In the genomic region with DNA sequence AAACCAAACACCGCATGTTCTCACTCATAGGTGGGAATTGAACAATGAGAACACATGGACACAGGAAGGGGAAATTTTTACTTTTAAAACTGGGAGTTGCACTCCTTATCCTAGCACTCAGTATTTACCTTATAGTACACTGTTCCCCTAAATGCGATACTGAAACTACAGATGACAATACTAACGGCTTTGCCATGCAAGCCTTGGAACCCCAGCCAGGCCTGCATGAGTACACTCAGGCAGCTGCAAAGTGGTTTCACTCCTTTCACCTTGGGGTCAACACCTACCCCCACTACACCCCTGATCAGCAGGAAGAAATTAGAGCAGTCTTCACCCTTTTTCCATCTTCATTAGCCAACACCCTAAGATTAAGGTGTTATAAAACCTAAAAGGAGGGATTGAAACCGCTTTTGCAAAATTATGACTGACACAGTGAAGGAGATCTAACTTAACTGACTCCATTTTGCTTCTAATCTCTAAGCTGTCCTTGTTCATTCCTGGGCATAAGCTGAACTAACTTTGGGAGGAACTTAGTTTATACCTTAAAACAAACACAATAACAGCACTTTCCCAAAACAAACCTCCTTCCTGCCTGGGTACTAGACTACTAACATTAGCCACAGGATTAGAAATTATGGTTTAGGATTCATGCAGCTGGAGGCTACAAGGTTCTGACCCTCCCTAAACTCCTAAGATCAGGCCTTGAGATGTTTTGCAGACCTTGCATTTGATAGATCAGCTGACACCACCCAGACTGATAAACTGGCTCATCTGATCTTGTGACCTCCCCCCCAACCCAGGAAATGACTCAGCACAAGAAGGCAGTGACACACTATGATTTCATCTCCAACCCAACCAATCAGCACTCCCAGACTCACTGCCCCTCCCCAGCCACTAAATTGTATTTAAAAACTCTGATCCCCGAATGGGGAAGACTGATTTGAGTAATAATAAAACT, we compare ENCODE assay signal across 1 cellular context.
TF ChIP-seq lines count a peak whose summit lies in the region.

No MANE protein-coding gene starts in this region.

TF ChIP-seq in K562, 482 proteins besides CTCF, POLR2A, EP300 and RAD21 (continued from another document and continues in another):
- TF ChIP-seq HDAC8 (tag; IDR thresholded peaks at IDR 0.05) (peak; percentile 97), TAL1 (IDR thresholded peaks at IDR 0.05) (0 out of 2 replicates have a peak, but pooled peaks have one; percentile 12), TOE1 (IDR thresholded peaks at IDR 0.05; ENCODE audit: borderline replicate concordance) (peak; percentile 87), TOE1 (CRISPR knock-in tag; IDR thresholded peaks at IDR 0.05; ENCODE audit: borderline replicate concordance, low read depth) (no peak), JUN (IDR thresholded peaks at IDR 0.05; ENCODE audit: borderline replicate concordance, low read depth, low read length) (0 out of 2 replicates have a peak, but pooled peaks have one; percentile 46), JUN (CRISPR knock-in tag; IDR thresholded peaks at IDR 0.05; ENCODE audit: borderline replicate concordance) (no peak), ZNF707 (CRISPR knock-in tag; conservative IDR thresholded peaks at IDR 0.05) (peak; percentile 72), HSF4 (CRISPR knock-in tag; IDR thresholded peaks at IDR 0.05; ENCODE audit: borderline replicate concordance) (peak; percentile 88; the same call in 1 of the 2 replicates), NFIX (CRISPR knock-in tag; IDR thresholded peaks at IDR 0.05; ENCODE audit: low read depth) (peak; percentile 65), SMAD3 (CRISPR knock-in tag; conservative IDR thresholded peaks at IDR 0.05) (peak; percentile 98), DDX20 (tag; IDR thresholded peaks at IDR 0.05; ENCODE audit: low read depth) (peak; percentile 98), KLF13 (tag; IDR thresholded peaks at IDR 0.05; ENCODE audit: borderline replicate concordance, low read depth) (peak; percentile 72; the same call in 1 of the 2 replicates), ARID1B (IDR thresholded peaks at IDR 0.05) (peak; percentile 68), DPF2 (IDR thresholded peaks at IDR 0.05) (peak; percentile 67; the same call in 1 of the 2 replicates), RFX7 (CRISPR knock-in tag; IDR thresholded peaks at IDR 0.05) (peak; percentile 58; the same call in 1 of the 2 replicates), ZFX (CRISPR knock-in tag; IDR thresholded peaks at IDR 0.05) (peak; percentile 33; the same call in 1 of the 2 replicates), PHTF2 (CRISPR knock-in tag; IDR thresholded peaks at IDR 0.05) (peak; percentile 87; the same call in 1 of the 2 replicates), ZNF311 (CRISPR knock-in tag; IDR thresholded peaks at IDR 0.05) (peak; percentile 91), NFE2L1 (tag; IDR thresholded peaks at IDR 0.05; ENCODE audit: borderline replicate concordance, low read depth) (peak; percentile 67), CC2D1A (IDR thresholded peaks at IDR 0.05) (0 out of 2 replicates have a peak, but pooled peaks have one; percentile 30), ZNF121 (CRISPR knock-in tag; conservative IDR thresholded peaks at IDR 0.05) (no peak), NUFIP1 (IDR thresholded peaks at IDR 0.05; ENCODE audit: partially characterized antibody) (no peak), POLR2AphosphoS5 (IDR thresholded peaks at IDR 0.05; ENCODE audit: control insufficient read depth, insufficient read depth, low read depth, low read length) (no peak), TEAD4 (IDR thresholded peaks at IDR 0.05; ENCODE audit: low read length) (no peak), TEAD4 (CRISPR knock-in tag; IDR thresholded peaks at IDR 0.05; ENCODE audit: borderline replicate concordance) (no peak), ETV1 (tag; conservative IDR thresholded peaks at IDR 0.05; ENCODE audit: low read depth) (peak; percentile 68), SREBF2 (CRISPR knock-in tag; IDR thresholded peaks at IDR 0.05) (no peak)
- TF ChIP-seq, protein P1, sequence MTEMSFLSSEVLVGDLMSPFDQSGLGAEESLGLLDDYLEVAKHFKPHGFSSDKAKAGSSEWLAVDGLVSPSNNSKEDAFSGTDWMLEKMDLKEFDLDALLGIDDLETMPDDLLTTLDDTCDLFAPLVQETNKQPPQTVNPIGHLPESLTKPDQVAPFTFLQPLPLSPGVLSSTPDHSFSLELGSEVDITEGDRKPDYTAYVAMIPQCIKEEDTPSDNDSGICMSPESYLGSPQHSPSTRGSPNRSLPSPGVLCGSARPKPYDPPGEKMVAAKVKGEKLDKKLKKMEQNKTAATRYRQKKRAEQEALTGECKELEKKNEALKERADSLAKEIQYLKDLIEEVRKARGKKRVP (CRISPR knock-in tag; IDR thresholded peaks at IDR 0.05), result peak; percentile 76; the same call in 1 of the 2 replicates
- TF ChIP-seq, protein P2, sequence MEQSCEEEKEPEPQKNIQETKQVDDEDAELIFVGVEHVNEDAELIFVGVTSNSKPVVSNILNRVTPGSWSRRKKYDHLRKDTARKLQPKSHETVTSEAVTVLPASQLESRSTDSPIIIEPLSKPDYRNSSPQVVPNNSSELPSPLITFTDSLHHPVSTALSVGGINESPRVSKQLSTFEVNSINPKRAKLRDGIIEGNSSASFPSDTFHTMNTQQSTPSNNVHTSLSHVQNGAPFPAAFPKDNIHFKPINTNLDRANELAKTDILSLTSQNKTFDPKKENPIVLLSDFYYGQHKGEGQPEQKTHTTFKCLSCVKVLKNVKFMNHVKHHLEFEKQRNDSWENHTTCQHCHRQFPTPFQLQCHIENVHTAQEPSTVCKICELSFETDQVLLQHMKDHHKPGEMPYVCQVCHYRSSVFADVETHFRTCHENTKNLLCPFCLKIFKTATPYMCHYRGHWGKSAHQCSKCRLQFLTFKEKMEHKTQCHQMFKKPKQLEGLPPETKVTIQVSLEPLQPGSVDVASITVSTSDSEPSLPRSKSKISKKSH (CRISPR knock-in tag; IDR thresholded peaks at IDR 0.05), result 0 out of 2 replicates have a peak, but pooled peaks have one; percentile 8
- TF ChIP-seq, protein P3, sequence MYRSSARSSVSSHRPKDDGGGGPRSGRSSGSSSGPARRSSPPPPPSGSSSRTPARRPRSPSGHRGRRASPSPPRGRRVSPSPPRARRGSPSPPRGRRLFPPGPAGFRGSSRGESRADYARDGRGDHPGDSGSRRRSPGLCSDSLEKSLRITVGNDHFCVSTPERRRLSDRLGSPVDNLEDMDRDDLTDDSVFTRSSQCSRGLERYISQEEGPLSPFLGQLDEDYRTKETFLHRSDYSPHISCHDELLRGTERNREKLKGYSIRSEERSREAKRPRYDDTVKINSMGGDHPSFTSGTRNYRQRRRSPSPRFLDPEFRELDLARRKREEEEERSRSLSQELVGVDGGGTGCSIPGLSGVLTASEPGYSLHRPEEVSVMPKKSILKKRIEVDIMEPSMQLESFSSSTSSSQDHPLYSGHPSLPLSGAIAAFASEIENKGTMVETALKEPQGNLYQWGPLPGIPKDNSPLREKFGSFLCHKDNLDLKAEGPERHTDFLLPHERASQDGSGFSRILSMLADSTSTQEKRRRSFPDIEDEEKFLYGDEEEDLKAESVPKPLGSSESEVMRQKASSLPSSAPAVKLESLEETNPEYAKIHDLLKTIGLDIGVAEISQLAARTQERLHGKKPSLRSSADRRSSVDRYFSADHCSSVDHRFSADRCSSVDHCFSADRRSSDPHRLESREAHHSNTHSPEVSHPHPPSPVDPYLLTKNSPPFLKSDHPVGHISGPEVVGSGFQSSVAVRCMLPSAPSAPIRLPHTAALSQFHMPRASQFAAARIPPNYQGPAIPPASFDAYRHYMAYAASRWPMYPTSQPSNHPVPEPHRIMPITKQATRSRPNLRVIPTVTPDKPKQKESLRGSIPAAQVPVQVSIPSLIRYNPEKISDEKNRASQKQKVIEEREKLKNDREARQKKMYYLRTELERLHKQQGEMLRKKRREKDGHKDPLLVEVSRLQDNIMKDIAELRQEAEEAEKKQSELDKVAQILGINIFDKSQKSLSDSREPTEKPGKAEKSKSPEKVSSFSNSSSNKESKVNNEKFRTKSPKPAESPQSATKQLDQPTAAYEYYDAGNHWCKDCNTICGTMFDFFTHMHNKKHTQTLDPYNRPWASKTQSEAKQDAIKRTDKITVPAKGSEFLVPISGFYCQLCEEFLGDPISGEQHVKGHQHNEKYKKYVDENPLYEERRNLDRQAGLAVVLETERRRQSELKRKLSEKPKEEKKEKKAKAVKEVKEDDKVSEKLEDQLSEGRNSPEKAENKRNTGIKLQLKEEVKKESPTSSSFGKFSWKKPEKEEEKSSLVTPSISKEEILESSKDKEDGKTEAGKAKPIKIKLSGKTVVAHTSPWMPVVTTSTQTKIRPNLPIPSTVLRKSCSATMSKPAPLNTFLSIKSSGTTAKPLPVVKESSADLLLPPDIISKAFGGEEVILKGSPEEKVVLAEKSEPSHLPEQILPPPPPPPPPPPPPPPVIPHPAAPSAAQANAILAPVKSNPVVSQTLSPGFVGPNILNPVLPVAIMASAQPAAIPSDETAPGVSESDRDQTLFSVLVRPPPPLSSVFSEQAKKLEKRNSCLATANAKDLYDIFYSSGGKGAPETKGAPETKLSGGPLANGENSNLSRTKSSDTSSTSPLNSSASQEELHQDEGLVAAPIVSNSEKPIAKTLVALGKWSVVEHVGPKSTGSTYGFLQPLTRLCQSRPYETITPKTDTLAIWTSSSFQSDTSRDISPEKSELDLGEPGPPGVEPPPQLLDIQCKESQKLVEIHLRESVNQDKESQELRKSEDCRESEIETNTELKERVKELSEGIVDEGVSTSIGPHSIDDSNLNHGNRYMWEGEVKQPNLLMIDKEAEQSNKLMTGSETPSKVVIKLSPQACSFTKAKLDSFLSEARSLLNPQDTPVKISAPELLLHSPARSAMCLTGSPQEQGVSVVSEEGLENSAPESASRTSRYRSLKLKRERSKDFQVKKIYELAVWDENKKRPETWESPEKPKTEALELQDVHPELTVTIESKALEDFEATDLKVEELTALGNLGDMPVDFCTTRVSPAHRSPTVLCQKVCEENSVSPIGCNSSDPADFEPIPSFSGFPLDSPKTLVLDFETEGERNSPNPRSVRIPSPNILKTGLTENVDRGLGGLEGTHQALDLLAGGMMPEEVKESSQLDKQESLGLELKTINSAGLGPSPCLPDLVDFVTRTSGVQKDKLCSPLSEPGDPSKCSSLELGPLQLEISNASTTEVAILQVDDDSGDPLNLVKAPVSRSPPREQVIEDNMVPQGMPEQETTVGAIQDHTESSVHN (IDR thresholded peaks at IDR 0.05; ENCODE audit: borderline replicate concordance in 1 of 2, low read depth in 1 of 2), result peak in 1 of 2 experiments; percentile 91; a peak in 2 of 4 replicates
- TF ChIP-seq, protein P4, sequence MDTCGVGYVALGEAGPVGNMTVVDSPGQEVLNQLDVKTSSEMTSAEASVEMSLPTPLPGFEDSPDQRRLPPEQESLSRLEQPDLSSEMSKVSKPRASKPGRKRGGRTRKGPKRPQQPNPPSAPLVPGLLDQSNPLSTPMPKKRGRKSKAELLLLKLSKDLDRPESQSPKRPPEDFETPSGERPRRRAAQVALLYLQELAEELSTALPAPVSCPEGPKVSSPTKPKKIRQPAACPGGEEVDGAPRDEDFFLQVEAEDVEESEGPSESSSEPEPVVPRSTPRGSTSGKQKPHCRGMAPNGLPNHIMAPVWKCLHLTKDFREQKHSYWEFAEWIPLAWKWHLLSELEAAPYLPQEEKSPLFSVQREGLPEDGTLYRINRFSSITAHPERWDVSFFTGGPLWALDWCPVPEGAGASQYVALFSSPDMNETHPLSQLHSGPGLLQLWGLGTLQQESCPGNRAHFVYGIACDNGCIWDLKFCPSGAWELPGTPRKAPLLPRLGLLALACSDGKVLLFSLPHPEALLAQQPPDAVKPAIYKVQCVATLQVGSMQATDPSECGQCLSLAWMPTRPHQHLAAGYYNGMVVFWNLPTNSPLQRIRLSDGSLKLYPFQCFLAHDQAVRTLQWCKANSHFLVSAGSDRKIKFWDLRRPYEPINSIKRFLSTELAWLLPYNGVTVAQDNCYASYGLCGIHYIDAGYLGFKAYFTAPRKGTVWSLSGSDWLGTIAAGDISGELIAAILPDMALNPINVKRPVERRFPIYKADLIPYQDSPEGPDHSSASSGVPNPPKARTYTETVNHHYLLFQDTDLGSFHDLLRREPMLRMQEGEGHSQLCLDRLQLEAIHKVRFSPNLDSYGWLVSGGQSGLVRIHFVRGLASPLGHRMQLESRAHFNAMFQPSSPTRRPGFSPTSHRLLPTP (IDR thresholded peaks at IDR 0.05; ENCODE audit: borderline replicate concordance, extremely low read depth, insufficient read length), result no peak
- TF ChIP-seq, protein P5, sequence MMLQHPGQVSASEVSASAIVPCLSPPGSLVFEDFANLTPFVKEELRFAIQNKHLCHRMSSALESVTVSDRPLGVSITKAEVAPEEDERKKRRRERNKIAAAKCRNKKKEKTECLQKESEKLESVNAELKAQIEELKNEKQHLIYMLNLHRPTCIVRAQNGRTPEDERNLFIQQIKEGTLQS (IDR thresholded peaks at IDR 0.05), result peak; percentile 90
- TF ChIP-seq, protein P5 (CRISPR knock-in tag; conservative IDR thresholded peaks at IDR 0.05), result no peak
- TF ChIP-seq, protein P6, sequence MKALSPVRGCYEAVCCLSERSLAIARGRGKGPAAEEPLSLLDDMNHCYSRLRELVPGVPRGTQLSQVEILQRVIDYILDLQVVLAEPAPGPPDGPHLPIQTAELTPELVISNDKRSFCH (CRISPR knock-in tag; IDR thresholded peaks at IDR 0.05), result no peak
- TF ChIP-seq, protein P6 (tag; IDR thresholded peaks at IDR 0.05), result peak; percentile 96
- TF ChIP-seq, protein P7, sequence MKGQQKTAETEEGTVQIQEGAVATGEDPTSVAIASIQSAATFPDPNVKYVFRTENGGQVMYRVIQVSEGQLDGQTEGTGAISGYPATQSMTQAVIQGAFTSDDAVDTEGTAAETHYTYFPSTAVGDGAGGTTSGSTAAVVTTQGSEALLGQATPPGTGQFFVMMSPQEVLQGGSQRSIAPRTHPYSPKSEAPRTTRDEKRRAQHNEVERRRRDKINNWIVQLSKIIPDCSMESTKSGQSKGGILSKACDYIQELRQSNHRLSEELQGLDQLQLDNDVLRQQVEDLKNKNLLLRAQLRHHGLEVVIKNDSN (CRISPR knock-in tag; IDR thresholded peaks at IDR 0.05), result peak; percentile 51; the same call in 1 of the 2 replicates
- TF ChIP-seq, protein P8, sequence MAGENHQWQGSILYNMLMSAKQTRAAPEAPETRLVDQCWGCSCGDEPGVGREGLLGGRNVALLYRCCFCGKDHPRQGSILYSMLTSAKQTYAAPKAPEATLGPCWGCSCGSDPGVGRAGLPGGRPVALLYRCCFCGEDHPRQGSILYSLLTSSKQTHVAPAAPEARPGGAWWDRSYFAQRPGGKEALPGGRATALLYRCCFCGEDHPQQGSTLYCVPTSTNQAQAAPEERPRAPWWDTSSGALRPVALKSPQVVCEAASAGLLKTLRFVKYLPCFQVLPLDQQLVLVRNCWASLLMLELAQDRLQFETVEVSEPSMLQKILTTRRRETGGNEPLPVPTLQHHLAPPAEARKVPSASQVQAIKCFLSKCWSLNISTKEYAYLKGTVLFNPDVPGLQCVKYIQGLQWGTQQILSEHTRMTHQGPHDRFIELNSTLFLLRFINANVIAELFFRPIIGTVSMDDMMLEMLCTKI (IDR thresholded peaks at IDR 0.05; ENCODE audit: partially characterized antibody), result no peak
